ENCODE assay signal across 15 cellular contexts in genomic region chr11:125621995-125622394, GRCh38. TPM values are rescaled to one million over a fixed set of nuclear protein-coding genes. Genes with fewer than 3 reads are reported as not detected.
DNase-seq lines count a peak whose midpoint lies in the region; ATAC-seq and TF ChIP-seq lines count a peak whose summit lies in the region.
"Had no signal": no experiment of that assay in that cellular context is flagged by ENCODE, and none has a peak within 500 bp of the region (broad histone marks: within the 10 kb centered on the region; RNA-seq: fewer than 3 reads in every experiment).

No MANE protein-coding gene starts in this region.

- peaks cover 64% of the 10 kb centered on the region for H3K36me3 Mint-ChIP-seq in CD4-positive, alpha-beta T cell (ENCODE audit: low read depth)
- H3K36me3 Mint-ChIP-seq in chondrocyte (ENCODE audit: low read depth) = peaks cover 15% of the 10 kb centered on the region
- peaks cover 7% of the 10 kb centered on the region for H3K36me3 Mint-ChIP-seq in neural crest cell (ENCODE audit: low read depth)
- H3K36me3 Mint-ChIP-seq in GM23338 (ENCODE audit: low read depth) = peaks cover 55% of the 10 kb centered on the region

- peaks cover 6% of the 10 kb centered on the region for H3K79me2 ChIP-seq in GM23338 (replicated peaks; ENCODE audit: insufficient read depth)

- no peak for TF ChIP-seq CTCF in CD4-positive, alpha-beta T cell (IDR thresholded peaks at IDR 0.05)
- TF ChIP-seq CTCF in chondrocyte (IDR thresholded peaks at IDR 0.05) (no peak), neural crest cell (conservative IDR thresholded peaks at IDR 0.05) (no peak), GM23338 (conservative IDR thresholded peaks at IDR 0.05; ENCODE audit: low read depth in 2 of 2) (no peak)

- peaks cover 18% of the 10 kb centered on the region for H3K4me1 Mint-ChIP-seq in CD4-positive, alpha-beta T cell (ENCODE audit: low read depth)
- H3K4me1 Mint-ChIP-seq in chondrocyte (ENCODE audit: low read depth) (peaks cover 40% of the 10 kb centered on the region), neural crest cell (peaks cover 15% of the 10 kb centered on the region), GM23338 (peaks cover 7% of the 10 kb centered on the region)

- H3K27me3 Mint-ChIP-seq in CD4-positive, alpha-beta T cell = no peaks in the 10 kb centered on the region
- H3K27me3 Mint-ChIP-seq in chondrocyte (ENCODE audit: low read depth) (no peaks in the 10 kb centered on the region), neural crest cell (ENCODE audit: low read depth) (peaks cover 2% of the 10 kb centered on the region), GM23338 (ENCODE audit: insufficient read depth, low read depth, poor library complexity) (peaks cover 7% of the 10 kb centered on the region)
- H3K27me3 Mint-ChIP-seq: memory B cell had no signal

- POLR2A ChIA-PET in CD4-positive, alpha-beta T cell (lab: Charles Lee) = interaction anchor here (2.8 kb wide), 1 partner anchor 29 kb away, joined by 15 read pairs; the partner anchor contains the start of gene STT3A

- H3K27ac ChIP-seq in CD4-positive, alpha-beta T cell (ENCODE audit: low read depth, low read length) = no peak overlapping the region
- H3K27ac ChIP-seq in GM23338 (ENCODE audit: low read depth) = no peak overlapping the region
- H3K27ac ChIP-seq: stomach had no signal

- no peak overlapping the region for H3K4me2 ChIP-seq in GM23338

- peaks cover 4% of the 10 kb centered on the region; the same call in 1 of the 2 replicates for H3K4me1 ChIP-seq in GM23338 (ENCODE audit: insufficient read depth)

- H3K27me3 ChIP-seq in CD4-positive, alpha-beta T cell (ENCODE audit: control insufficient read depth, insufficient read depth, low read length) = no peaks in the 10 kb centered on the region
- H3K27me3 ChIP-seq in GM23338 (ENCODE audit: insufficient read depth) = no peaks in the 10 kb centered on the region
- H3K27me3 ChIP-seq: stomach had no signal

- H3K4me3 ChIP-seq in GM23338 = no peak overlapping the region
- H3K4me3 ChIP-seq: stomach had no signal

- intact Hi-C loops in CD4-positive, alpha-beta T cell (cut with DNase I, micrococcal nuclease) = loop anchor here (10.0 kb wide), 3 partner anchors 507 to 663 kb away; partner anchors contain the start of genes TIRAP (in 1 of the 2) and TMEM218 (in 1 of the 2)

- peaks cover 7% of the 10 kb centered on the region; the same call in 1 of the 2 replicates for H4K20me1 ChIP-seq in GM23338 (replicated peaks; ENCODE audit: insufficient read depth)

- no peak for ATAC-seq in CD4-positive, alpha-beta T cell (ENCODE audit: poor library complexity)
- ATAC-seq in GM18502 (IDR thresholded peaks at IDR 0.05; ENCODE audit: poor library complexity, unreplicated experiment) = no peak
- no peak for ATAC-seq in GM18519 (IDR thresholded peaks at IDR 0.05; ENCODE audit: low FRiP score, unreplicated experiment)
- ATAC-seq in GM23338 = no peak
- ATAC-seq: activated naive CD4-positive, alpha-beta T cell treated with anti-CD3 and anti-CD28 coated beads, Interleukin-2, amount 50 U/mL, for 72 hours had no signal

- H3K9me3 ChIP-seq in CD4-positive, alpha-beta T cell (ENCODE audit: control insufficient read depth, low read length) = no peaks in the 10 kb centered on the region
- H3K9me3 ChIP-seq: stomach had no signal

- DNase-seq in CD4-positive, alpha-beta T cell = no peak
- DNase-seq in LHCN-M2 (ENCODE audit: low read depth) (peak; percentile 57), chondrocyte (ENCODE audit: low spot score) (no peak), neural crest cell (ENCODE audit: low read depth, low spot score) (no peak), DMS153 treated with DMSO at 0.1 percent for 48 hours (lab: John Stamatoyannopoulos, UW; ENCODE audit: unreplicated experiment) (no peak), GM23338 (ENCODE audit: low spot score) (no peak)
- DNase-seq: COR-L47, hippocampal formation, NCI-H2107, stomach had no signal

- H3K9me3 Mint-ChIP-seq in CD4-positive, alpha-beta T cell = no peaks in the 10 kb centered on the region
- H3K9me3 Mint-ChIP-seq in chondrocyte (ENCODE audit: low read depth) (no peaks in the 10 kb centered on the region), neural crest cell (no peaks in the 10 kb centered on the region), GM23338 (no peaks in the 10 kb centered on the region)
- H3K9me3 Mint-ChIP-seq: activated naive CD4-positive, alpha-beta T cell treated with anti-CD3 and anti-CD28 coated beads, Interleukin-2, amount 50 U/mL, for 72 hours; memory B cell had no signal

- CTCF ChIA-PET in CD4-positive, alpha-beta T cell (lab: Charles Lee) = interaction anchor here (1.3 kb wide), 1 partner anchor 53 kb away, joined by 3 read pairs; no protein-coding TSS in a partner anchor

- no peak overlapping the region for H3K4me3 Mint-ChIP-seq in CD4-positive, alpha-beta T cell
- H3K4me3 Mint-ChIP-seq in chondrocyte (ENCODE audit: unreplicated experiment) (no peak overlapping the region), neural crest cell (peak overlapping the region; percentile 26), GM23338 (no peak overlapping the region)
- H3K4me3 Mint-ChIP-seq: memory B cell had no signal

- H3K36me3 ChIP-seq in GM23338 (ENCODE audit: insufficient read depth) = peaks cover 44% of the 10 kb centered on the region

- H3K27ac Mint-ChIP-seq in CD4-positive, alpha-beta T cell = peak overlapping the region; percentile 54
- H3K27ac Mint-ChIP-seq in chondrocyte (ENCODE audit: unreplicated experiment) (peak overlapping the region; percentile 85), neural crest cell (ENCODE audit: unreplicated experiment) (no peak overlapping the region), GM23338 (no peak overlapping the region)
- H3K27ac Mint-ChIP-seq: memory B cell had no signal

- peaks cover 7% of the 10 kb centered on the region; the same call in 1 of the 2 replicates for H3F3A ChIP-seq in GM23338 (replicated peaks; ENCODE audit: low read depth)

- H2AFZ ChIP-seq in GM23338 = no peak overlapping the region

- no peaks in the 10 kb centered on the region for H3K9me2 ChIP-seq in GM23338 (ENCODE audit: insufficient read depth)

TF ChIP-seq in GM23338, 12 proteins besides CTCF, POLR2A, EP300 and RAD21 (continues in another document):
- no peak for TF ChIP-seq CREB1 (CRISPR knock-in tag; IDR thresholded peaks at IDR 0.05; ENCODE audit: low read depth)
- TF ChIP-seq EZH2 (IDR thresholded peaks at IDR 0.05; ENCODE audit: low read depth, unreplicated experiment) = no peak
- TF ChIP-seq ETS1 (IDR thresholded peaks at IDR 0.05) = no peak
- TF ChIP-seq NANOG (IDR thresholded peaks at IDR 0.05; ENCODE audit: borderline replicate concordance) = no peak
- no peak for TF ChIP-seq ZNF114 (CRISPR knock-in tag; IDR thresholded peaks at IDR 0.05)

RNA-seq across cellular contexts. Expression of gene CHEK1, which starts 3.0 kb away (rescaled TPM):
- total RNA-seq in CD4-positive, alpha-beta T cell = 1 to 10 TPM; 6.8 to 7.8 TPM
- total RNA-seq in LHCN-M2 (2014; rRNA removed) = 61.2 and 63.4 TPM in 2 replicates
- 21.4 TPM for polyA plus RNA-seq in LHCN-M2 (2012)
- total RNA-seq in chondrocyte = 18.3 to 28.4 TPM (median 23.5 TPM) in 3 replicates
- 105 and 106 TPM in 2 replicates for total RNA-seq in neural crest cell
- 96.4 and 102 TPM in 2 replicates for total RNA-seq in GM23338 (2014; rRNA removed; shearing (Covaris generic))
- polyA plus RNA-seq in GM23338 (2016; fragmentation: Nextera tagmentation; extraction: Ambion mirVana) = 90.0 and 93.1 TPM in 2 replicates

RNA-seq across cellular contexts. Expression of gene STT3A, which starts 29.3 kb away (rescaled TPM):
- total RNA-seq in CD4-positive, alpha-beta T cell = 10 to 100 TPM; 35.1 to 38.6 TPM
- total RNA-seq in LHCN-M2 (2014; rRNA removed) (172 and 180 TPM in 2 replicates), chondrocyte (247 to 286 TPM (median 252 TPM) in 3 replicates), neural crest cell (133 and 144 TPM in 2 replicates)
- 170 TPM for polyA plus RNA-seq in LHCN-M2 (2012)
- total RNA-seq in GM23338 (2014; rRNA removed; shearing (Covaris generic)) = 156 TPM in 2 replicates
- polyA plus RNA-seq in GM23338 (2016; fragmentation: Nextera tagmentation; extraction: Ambion mirVana) = 91.7 and 92.9 TPM in 2 replicates

RNA-seq across cellular contexts. Expression of gene EI24, which starts 52.7 kb away (rescaled TPM):
- total RNA-seq in CD4-positive, alpha-beta T cell = 10 to 100 TPM; 21.0 to 22.8 TPM
- total RNA-seq in LHCN-M2 (2014; rRNA removed) (88.4 and 100 TPM in 2 replicates), chondrocyte (88.6 to 95.0 TPM (median 91.1 TPM) in 3 replicates), neural crest cell (114 and 121 TPM in 2 replicates)
- polyA plus RNA-seq in LHCN-M2 (2012) = 77.2 TPM
- total RNA-seq in GM23338 (2014; rRNA removed; shearing (Covaris generic)) = 122 and 174 TPM in 2 replicates
- 132 and 135 TPM in 2 replicates for polyA plus RNA-seq in GM23338 (2016; fragmentation: Nextera tagmentation; extraction: Ambion mirVana)

RNA-seq across cellular contexts. Expression of gene ACRV1, which starts 58.7 kb away (rescaled TPM):
- not detected for total RNA-seq in CD4-positive, alpha-beta T cell
- total RNA-seq in LHCN-M2 (2014; rRNA removed) (not detected in 2 replicates), chondrocyte (0.20 to 0.56 TPM in 2 of 3 replicates, not detected in the other), neural crest cell (0.73 and 1.2 TPM in 2 replicates)
- 0.12 TPM for polyA plus RNA-seq in LHCN-M2 (2012)
- total RNA-seq in GM23338 (2014; rRNA removed; shearing (Covaris generic)) = not detected in 2 replicates
- polyA plus RNA-seq in GM23338 (2016; fragmentation: Nextera tagmentation; extraction: Ambion mirVana) = 0.65 and 1.1 TPM in 2 replicates
- total RNA-seq: activated naive CD4-positive, alpha-beta T cell treated with anti-CD3 and anti-CD28 coated beads, Interleukin-2, amount 50 U/mL, for 72 hours; H1; stomach had no signal
- polyA plus RNA-seq: stomach had no signal

Comparison
In these comparisons a context has a peak if more than half of its experiments do, and no peak if none do; other contexts are left out.
1. H3K27ac Mint-ChIP-seq: peak in CD4-positive, alpha-beta T cell (single experiment) and chondrocyte (single experiment); none in neural crest cell (single experiment) and GM23338 (single experiment).